Comparison of ENCODE assay signal across 8 cellular contexts in the genomic region with DNA sequence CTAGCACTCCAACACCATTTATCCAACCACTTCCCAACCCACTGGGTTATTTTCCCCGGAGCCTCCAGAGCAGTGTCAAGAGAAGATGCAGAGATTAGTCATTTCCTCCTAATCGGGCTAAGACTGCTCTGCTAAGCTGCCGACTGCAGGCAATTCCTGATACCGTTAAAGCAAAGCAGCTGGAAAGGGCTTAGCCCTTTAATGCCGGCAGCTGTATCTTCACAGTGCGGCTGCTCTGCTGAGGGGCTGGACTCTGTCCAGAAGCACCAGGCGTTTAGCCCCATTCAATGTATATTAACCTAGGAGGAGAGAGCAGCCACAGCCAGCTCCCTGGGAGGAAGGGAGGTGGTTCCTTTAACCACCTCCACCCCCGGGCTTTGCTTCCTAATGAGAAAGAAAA. TPM values are rescaled to one million over a fixed set of nuclear protein-coding genes. Genes with fewer than 3 reads are reported as not detected.
A peak's percentile ranks its signal among the peaks of the same experiment; 100 is the strongest.
DNase-seq lines count a peak whose midpoint lies in the region; ATAC-seq and TF ChIP-seq lines count a peak whose summit lies in the region.

No MANE protein-coding gene starts in this region.

- no peaks in the 10 kb centered on the region for H3K79me2 ChIP-seq in OCI-LY7 (ENCODE audit: insufficient read depth, low read depth, low read length)

- peak; percentile 27; the same call in 1 of the 2 replicates for TF ChIP-seq CTCF in AG10803 (conservative IDR thresholded peaks at IDR 0.05; ENCODE audit: low read length)
- no peak for TF ChIP-seq CTCF in body of pancreas (IDR thresholded peaks at IDR 0.05)
- no peak for TF ChIP-seq CTCF in left lung (IDR thresholded peaks at IDR 0.05)
- no peak for TF ChIP-seq CTCF in OCI-LY7 (conservative IDR thresholded peaks at IDR 0.05; ENCODE audit: low read length)

- no peaks in the 10 kb centered on the region for H4K20me1 ChIP-seq in OCI-LY7 (ENCODE audit: insufficient read depth, low read length)

- H3K9me3 Mint-ChIP-seq in stimulated activated naive CD8-positive, alpha-beta T cell treated with anti-CD3 and anti-CD28 coated beads, Interleukin-15, amount 100 ng/mL, for 72 hours: no peaks in the 10 kb centered on the region

- BruUV-seq in OCI-LY7 (replicated peaks; lab: Mats Ljungman, UMichigan): no TSS peak

- WGBS in body of pancreas, 2 donors: 9 to 24% methylated on average over 8 of the region's 8 CpGs

- ATAC-seq in body of pancreas: peak; percentile 22
- ATAC-seq in left lung: peak; percentile 53
- no peak for ATAC-seq in stimulated activated naive CD8-positive, alpha-beta T cell treated with anti-CD3 and anti-CD28 coated beads, Interleukin-15, amount 100 ng/mL, for 72 hours

- H3K27me3 ChIP-seq in body of pancreas (no peaks in the 10 kb centered on the region), left lung (no peaks in the 10 kb centered on the region)

- intact Hi-C loops in body of pancreas (cut with DNase I): no loop called here
- intact Hi-C loops in left lung (cut with DNase I): no loop called here
- intact Hi-C loops in OCI-LY7 (cut with micrococcal nuclease; ENCODE audit: unreplicated experiment): no loop called here

- H3K4me3 Mint-ChIP-seq in stimulated activated naive CD8-positive, alpha-beta T cell treated with anti-CD3 and anti-CD28 coated beads, Interleukin-15, amount 100 ng/mL, for 72 hours: no peak overlapping the region

- CTCF ChIA-PET in OCI-LY7 (lab: Charles Lee; ENCODE audit: unreplicated experiment): no interaction called here

- no peaks in the 10 kb centered on the region for H3K27me3 Mint-ChIP-seq in stimulated activated naive CD8-positive, alpha-beta T cell treated with anti-CD3 and anti-CD28 coated beads, Interleukin-15, amount 100 ng/mL, for 72 hours

- no peaks in the 10 kb centered on the region for H3K9me2 ChIP-seq in OCI-LY7 (ENCODE audit: insufficient read depth, low read length)

- H3K27ac Mint-ChIP-seq in stimulated activated naive CD8-positive, alpha-beta T cell treated with anti-CD3 and anti-CD28 coated beads, Interleukin-15, amount 100 ng/mL, for 72 hours: no peak overlapping the region

- peak; percentile 73 for DNase-seq in AG10803 (ENCODE audit: low read depth)
- DNase-seq in LHCN-M2 (ENCODE audit: low read depth): peak; percentile 89
- DNase-seq in body of pancreas: no peak
- DNase-seq in left lung: no peak
- no peak for DNase-seq in 8988T
- no peak for DNase-seq in GM19240 (ENCODE audit: insufficient read length, low spot score)
- no peak for DNase-seq in OCI-LY7 (ENCODE audit: low spot score)
- DNase-seq in stimulated activated naive CD8-positive, alpha-beta T cell treated with anti-CD3 and anti-CD28 coated beads, Interleukin-15, amount 100 ng/mL, for 72 hours: no peak

- TF ChIP-seq POLR2A in body of pancreas (IDR thresholded peaks at IDR 0.05): no peak

- POLR2A ChIA-PET in OCI-LY7 (lab: Charles Lee): interaction anchor here (0.6 to 0.7 kb wide), 2 partner anchors 25 to 43 kb away, joined by 3 read pairs; no protein-coding TSS in a partner anchor

- H3K4me1 Mint-ChIP-seq in stimulated activated naive CD8-positive, alpha-beta T cell treated with anti-CD3 and anti-CD28 coated beads, Interleukin-15, amount 100 ng/mL, for 72 hours: peaks cover 10% of the 10 kb centered on the region

- peaks cover 3% of the 10 kb centered on the region for H3K4me1 ChIP-seq in body of pancreas
- peaks cover 5 to 46% of the 10 kb centered on the region in 2 donors for H3K4me1 ChIP-seq in left lung
- H3K4me1 ChIP-seq in OCI-LY7 (ENCODE audit: insufficient read depth, low read length, poor library complexity, severe bottlenecking): no peaks in the 10 kb centered on the region

- H3K36me3 ChIP-seq in body of pancreas (replicated peaks in 1 of 2; ENCODE audit: insufficient read depth in 1 of 2, low read depth in 2 of 2): no peaks in the 10 kb centered on the region
- no peaks in the 10 kb centered on the region for H3K36me3 ChIP-seq in left lung
- H3K36me3 ChIP-seq in OCI-LY7 (ENCODE audit: insufficient read depth, low read length): peaks cover 43% of the 10 kb centered on the region

- no peak overlapping the region for H3K4me2 ChIP-seq in OCI-LY7 (ENCODE audit: low read length)

- peak overlapping the region; percentile 22 for H3K4me3 ChIP-seq in AG10803 (ENCODE audit: low read length)
- H3K4me3 ChIP-seq in body of pancreas: no peak overlapping the region
- H3K4me3 ChIP-seq in left lung: no peak overlapping the region
- no peak overlapping the region for H3K4me3 ChIP-seq in OCI-LY7 (ENCODE audit: low read depth, low read length, poor library complexity, severe bottlenecking)

- no peak overlapping the region for H2AFZ ChIP-seq in OCI-LY7 (ENCODE audit: low read length)

- H3K9me3 ChIP-seq in body of pancreas (no peaks in the 10 kb centered on the region), left lung (no peaks in the 10 kb centered on the region), OCI-LY7 (ENCODE audit: low read length) (no peaks in the 10 kb centered on the region)

- H3K27ac ChIP-seq in body of pancreas (no peak overlapping the region), left lung (peak overlapping the region; percentile 5 to 42), OCI-LY7 (ENCODE audit: low read depth, low read length, poor library complexity, severe bottlenecking) (no peak overlapping the region)

RNA-seq across cellular contexts. Expression of a gene that starts 11.1 kb away (rescaled TPM):
- total RNA-seq in LHCN-M2 (2014; rRNA removed): not detected in 2 replicates
- polyA plus RNA-seq in LHCN-M2 (2012): not detected
- total RNA-seq in body of pancreas: not detected
- under 1 TPM in 1 of 2 donors, not detected in 1; 0.09 TPM for total RNA-seq in left lung
- total RNA-seq in OCI-LY7 (2014; rRNA removed; shearing (Covaris generic)): not detected in 2 replicates
- not detected in 2 replicates for total RNA-seq in OCI-LY7 (2022)

RNA-seq across cellular contexts. Expression of a gene that starts 22.2 kb away (rescaled TPM):
- total RNA-seq in LHCN-M2 (2014; rRNA removed) (0.11 TPM in 1 of 2 replicates, not detected in the other), body of pancreas (1 to 10 TPM; 1.3 to 2.1 TPM), left lung (1 to 10 TPM; 7.2 to 7.7 TPM), OCI-LY7 (2022) (not detected in 2 replicates)
- polyA plus RNA-seq in LHCN-M2 (2012): not detected
- total RNA-seq in OCI-LY7 (2014; rRNA removed; shearing (Covaris generic)): not detected in 2 replicates

RNA-seq across cellular contexts. Expression of a gene that starts 33.4 kb away (rescaled TPM):
- total RNA-seq in LHCN-M2 (2014; rRNA removed) (not detected in 2 replicates), body of pancreas (not detected), left lung (under 1 TPM in 1 of 2 donors, not detected in 1; 0.42 TPM), OCI-LY7 (2022) (not detected in 2 replicates)
- polyA plus RNA-seq in LHCN-M2 (2012): not detected
- total RNA-seq in OCI-LY7 (2014; rRNA removed; shearing (Covaris generic)): not detected in 2 replicates

RNA-seq across cellular contexts. Expression of a gene that starts 41.4 kb away (rescaled TPM):
- total RNA-seq in LHCN-M2 (2014; rRNA removed): 167 and 177 TPM in 2 replicates
- polyA plus RNA-seq in LHCN-M2 (2012): 75.2 TPM
- 1 to 10 TPM; 3.9 to 4.6 TPM for total RNA-seq in body of pancreas
- 10 to 100 TPM; 20.7 to 35.9 TPM for total RNA-seq in left lung
- total RNA-seq in OCI-LY7 (2014; rRNA removed; shearing (Covaris generic)): 69.6 and 75.3 TPM in 2 replicates
- 93.6 and 104 TPM in 2 replicates for total RNA-seq in OCI-LY7 (2022)

Comparison
In these comparisons a context has a peak if more than half of its experiments do, and no peak if none do; other contexts are left out.
1. DNase-seq: peak in AG10803 (single experiment) and LHCN-M2 (single experiment); none in body of pancreas (0 of 4), left lung (0 of 2), 8988T (single experiment), GM19240 (single experiment), OCI-LY7 (single experiment) and stimulated activated naive CD8-positive, alpha-beta T cell treated with anti-CD3 and anti-CD28 coated beads, Interleukin-15, amount 100 ng/mL, for 72 hours (0 of 2).
2. H3K27ac ChIP-seq: peak in left lung (2 of 2); none in body of pancreas (0 of 4) and OCI-LY7 (single experiment).